In genomic region chr22:43972931-43973330, GRCh38 we compare ENCODE assay signal across 30 cellular contexts. TPM values are rescaled to one million over a fixed set of nuclear protein-coding genes. Genes with fewer than 3 reads are reported as not detected.
"Had no signal": no experiment of that assay in that cellular context is flagged by ENCODE, and none has a peak within 500 bp of the region (broad histone marks: within the 10 kb centered on the region; RNA-seq: fewer than 3 reads in every experiment).

No MANE protein-coding gene starts in this region.

- H3K27me3 ChIP-seq: adrenal gland, body of pancreas, cardiac muscle cell, colonic mucosa, esophagus squamous epithelium, heart left ventricle had no signal

- H3K9me3 ChIP-seq: adrenal gland, body of pancreas, colonic mucosa, esophagus squamous epithelium, heart left ventricle had no signal

- H3K27me3 Mint-ChIP-seq: activated CD4-positive, alpha-beta memory T cell treated with anti-CD3 and anti-CD28 coated beads for 36 hours; activated CD4-positive, alpha-beta T cell treated with anti-CD3 and anti-CD28 coated beads for 36 hours; activated CD4-positive, alpha-beta T cell treated with anti-CD3 and anti-CD28 coated beads, Interleukin-2, amount 10 ng/mL, durations not matched to agents 24 days and 14 days; activated CD8-positive, alpha-beta memory T cell treated with anti-CD3 and anti-CD28 coated beads, Interleukin-2, amount 10 ng/mL, durations not matched to agents 7 days and 5 days; activated naive CD4-positive, alpha-beta T cell treated with anti-CD3 and anti-CD28 coated beads, Interleukin-2, amount 50 U/mL, for 24 hours; activated naive CD8-positive, alpha-beta T cell treated with anti-CD3 and anti-CD28 coated beads for 36 hours; activated naive CD8-positive, alpha-beta T cell treated with anti-CD3 and anti-CD28 coated beads, Interleukin-2, amount 50 U/mL, for 24 hours had no signal

- H3K4me1 ChIP-seq: adrenal gland, body of pancreas, colonic mucosa, esophagus squamous epithelium, heart left ventricle had no signal

- H3K27ac ChIP-seq: adrenal gland, body of pancreas, cardiac muscle cell, colonic mucosa, epithelial cell of prostate, esophagus squamous epithelium, heart left ventricle had no signal

- DNase-seq: activated CD4-positive, alpha-beta memory T cell treated with anti-CD3 and anti-CD28 coated beads for 36 hours; activated CD4-positive, alpha-beta T cell treated with anti-CD3 and anti-CD28 coated beads for 36 hours; activated CD4-positive, alpha-beta T cell treated with anti-CD3 and anti-CD28 coated beads, Interleukin-2, amount 10 ng/mL, durations not matched to agents 24 days and 14 days; activated CD4-positive, CD25-positive, alpha-beta regulatory T cell; activated CD4-positive, CD25-positive, alpha-beta regulatory T cell treated with anti-CD3 and anti-CD28 coated beads, Interleukin-2, amount 50 U/mL, for 72 hours; activated CD8-positive, alpha-beta memory T cell treated with anti-CD3 and anti-CD28 coated beads, Interleukin-2, amount 10 ng/mL, durations not matched to agents 7 days and 5 days; activated CD8-positive, alpha-beta memory T cell treated with anti-CD3 and anti-CD28 coated beads, Interleukin-2, amount 50 U/mL, for 4 hours; activated CD8-positive, alpha-beta T cell treated with anti-CD3 and anti-CD28 coated beads, Interleukin-2, amount 10 ng/mL, durations not matched to agents 7 days and 5 days; activated naive CD4-positive, alpha-beta T cell treated with anti-CD3 and anti-CD28 coated beads for 36 hours; activated naive CD8-positive, alpha-beta T cell treated with anti-CD3 and anti-CD28 coated beads for 36 hours; activated naive CD8-positive, alpha-beta T cell treated with anti-CD3 and anti-CD28 coated beads, Interleukin-2, amount 50 U/mL, for 24 hours; activated T-cell treated with anti-CD3 and anti-CD28 coated beads, Interleukin-2, amount 50 U/mL, for 1 hour; activated T-cell treated with anti-CD3 and anti-CD28 coated beads, Interleukin-2, amount 50 U/mL, for 48 hours; adrenal gland; amygdala; aorta; body of pancreas; central memory CD4-positive, alpha-beta T cell; cerebellar nuclear complex; colonic mucosa; effector CD8-positive, alpha-beta T cell; esophagus squamous epithelium; glutamatergic neuron; heart left ventricle; T-helper 2 cell had no signal

- H3K4me3 Mint-ChIP-seq: activated CD4-positive, alpha-beta memory T cell treated with anti-CD3 and anti-CD28 coated beads for 36 hours; activated CD4-positive, alpha-beta T cell treated with anti-CD3 and anti-CD28 coated beads for 36 hours; activated CD4-positive, alpha-beta T cell treated with anti-CD3 and anti-CD28 coated beads, Interleukin-2, amount 10 ng/mL, durations not matched to agents 24 days and 14 days; activated CD8-positive, alpha-beta memory T cell treated with anti-CD3 and anti-CD28 coated beads, Interleukin-2, amount 10 ng/mL, durations not matched to agents 7 days and 5 days; activated CD8-positive, alpha-beta T cell treated with anti-CD3 and anti-CD28 coated beads, Interleukin-2, amount 10 ng/mL, durations not matched to agents 7 days and 5 days; activated naive CD4-positive, alpha-beta T cell treated with anti-CD3 and anti-CD28 coated beads for 36 hours; activated naive CD4-positive, alpha-beta T cell treated with anti-CD3 and anti-CD28 coated beads, Interleukin-2, amount 50 U/mL, for 24 hours; activated naive CD8-positive, alpha-beta T cell treated with anti-CD3 and anti-CD28 coated beads for 36 hours; activated naive CD8-positive, alpha-beta T cell treated with anti-CD3 and anti-CD28 coated beads, Interleukin-2, amount 50 U/mL, for 24 hours; activated T-helper 1 cell treated with anti-CD3 and anti-CD28 coated beads, Interleukin-12 subunit alpha, Interleukin-12 subunit beta, Interleukin-2, Interleukin-4 antibody, amounts not matched to agents 30 ng/mL and 10 ng/mL and 1 ng/mL, durations not matched to agents 14 hours and 24 hours and 36 hours had no signal

- ATAC-seq: activated CD4-positive, alpha-beta T cell treated with anti-CD3 and anti-CD28 coated beads for 36 hours; activated CD8-positive, alpha-beta memory T cell treated with anti-CD3 and anti-CD28 coated beads, Interleukin-2, amount 10 ng/mL, durations not matched to agents 7 days and 5 days; activated CD8-positive, alpha-beta T cell treated with anti-CD3 and anti-CD28 coated beads, Interleukin-2, amount 10 ng/mL, durations not matched to agents 7 days and 5 days; activated naive CD8-positive, alpha-beta T cell treated with anti-CD3 and anti-CD28 coated beads, Interleukin-2, amount 50 U/mL, for 24 hours; body of pancreas; heart left ventricle had no signal

- H3K4me1 Mint-ChIP-seq: activated CD4-positive, alpha-beta T cell treated with anti-CD3 and anti-CD28 coated beads for 36 hours; activated naive CD4-positive, alpha-beta T cell treated with anti-CD3 and anti-CD28 coated beads, Interleukin-2, amount 50 U/mL, for 24 hours; activated naive CD8-positive, alpha-beta T cell treated with anti-CD3 and anti-CD28 coated beads, Interleukin-2, amount 50 U/mL, for 24 hours had no signal

- H3K27ac Mint-ChIP-seq: activated CD4-positive, alpha-beta memory T cell treated with anti-CD3 and anti-CD28 coated beads for 36 hours; activated CD4-positive, alpha-beta T cell treated with anti-CD3 and anti-CD28 coated beads for 36 hours; activated CD4-positive, alpha-beta T cell treated with anti-CD3 and anti-CD28 coated beads, Interleukin-2, amount 10 ng/mL, durations not matched to agents 24 days and 14 days; activated CD8-positive, alpha-beta memory T cell treated with anti-CD3 and anti-CD28 coated beads, Interleukin-2, amount 10 ng/mL, durations not matched to agents 7 days and 5 days; activated CD8-positive, alpha-beta T cell treated with anti-CD3 and anti-CD28 coated beads, Interleukin-2, amount 10 ng/mL, durations not matched to agents 7 days and 5 days; activated naive CD4-positive, alpha-beta T cell treated with anti-CD3 and anti-CD28 coated beads for 36 hours; activated naive CD4-positive, alpha-beta T cell treated with anti-CD3 and anti-CD28 coated beads, Interleukin-2, amount 50 U/mL, for 24 hours; activated naive CD8-positive, alpha-beta T cell treated with anti-CD3 and anti-CD28 coated beads for 36 hours; activated naive CD8-positive, alpha-beta T cell treated with anti-CD3 and anti-CD28 coated beads, Interleukin-2, amount 50 U/mL, for 24 hours; activated T-helper 1 cell treated with anti-CD3 and anti-CD28 coated beads, Interleukin-12 subunit alpha, Interleukin-12 subunit beta, Interleukin-2, Interleukin-4 antibody, amounts not matched to agents 30 ng/mL and 10 ng/mL and 1 ng/mL, durations not matched to agents 14 hours and 24 hours and 36 hours; activated T-helper 2 cell treated with anti-CD3 and anti-CD28 coated beads, Interferon-gamma antibody, Interleukin-2, Interleukin-4, amounts not matched to agents 10 μg/mL and 5 μg/mL and 100 μg/mL, durations not matched to agents 14 hours and 24 hours and 36 hours had no signal

- H3K9me3 Mint-ChIP-seq: activated CD4-positive, alpha-beta memory T cell treated with anti-CD3 and anti-CD28 coated beads for 36 hours; activated CD4-positive, alpha-beta T cell treated with anti-CD3 and anti-CD28 coated beads, Interleukin-2, amount 10 ng/mL, durations not matched to agents 24 days and 14 days; activated naive CD4-positive, alpha-beta T cell treated with anti-CD3 and anti-CD28 coated beads for 36 hours; activated naive CD4-positive, alpha-beta T cell treated with anti-CD3 and anti-CD28 coated beads, Interleukin-2, amount 50 U/mL, for 24 hours; activated naive CD8-positive, alpha-beta T cell treated with anti-CD3 and anti-CD28 coated beads for 36 hours; activated naive CD8-positive, alpha-beta T cell treated with anti-CD3 and anti-CD28 coated beads, Interleukin-2, amount 50 U/mL, for 24 hours; activated T-helper 1 cell treated with anti-CD3 and anti-CD28 coated beads, Interleukin-12 subunit alpha, Interleukin-12 subunit beta, Interleukin-2, Interleukin-4 antibody, amounts not matched to agents 30 ng/mL and 10 ng/mL and 1 ng/mL, durations not matched to agents 14 hours and 24 hours and 36 hours; activated T-helper 2 cell treated with anti-CD3 and anti-CD28 coated beads, Interferon-gamma antibody, Interleukin-2, Interleukin-4, amounts not matched to agents 10 μg/mL and 5 μg/mL and 100 μg/mL, durations not matched to agents 14 hours and 24 hours and 36 hours had no signal

- H3K4me3 ChIP-seq: adrenal gland, body of pancreas, cardiac muscle cell, colonic mucosa, esophagus squamous epithelium, heart left ventricle had no signal

RNA-seq across cellular contexts. Expression of gene PNPLA3, which starts 49.3 kb away (rescaled TPM):
- polyA plus RNA-seq: aorta had no signal
